In the genomic region with DNA sequence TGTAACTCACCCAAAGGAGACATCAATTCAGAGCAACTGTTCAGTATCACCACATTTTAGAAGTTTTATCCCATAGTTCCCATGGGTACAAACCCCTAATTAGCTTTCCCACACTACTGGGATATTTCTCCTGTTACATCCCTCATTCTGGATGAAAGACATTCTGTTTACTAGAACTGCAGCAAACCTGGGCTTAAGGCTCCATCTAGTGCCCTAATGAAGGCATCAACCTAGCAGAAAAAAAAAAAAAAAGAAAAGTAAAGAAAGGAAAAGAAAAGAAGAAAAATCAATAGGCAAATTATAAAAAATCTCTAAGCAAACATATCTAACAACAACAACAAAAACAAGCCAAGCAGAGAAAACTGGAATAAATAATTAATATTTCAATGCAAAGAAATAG, we compare ENCODE assay signal across 8 cellular contexts.
A peak's percentile ranks its signal among the peaks of the same experiment; 100 is the strongest.
DNase-seq lines count a peak whose midpoint lies in the region; ATAC-seq and TF ChIP-seq lines count a peak whose summit lies in the region.
"Had no signal": no experiment of that assay in that cellular context is flagged by ENCODE, and none has a peak within 500 bp of the region (broad histone marks: within the 10 kb centered on the region; RNA-seq: fewer than 3 reads in every experiment).

No MANE protein-coding gene starts in this region.

- no peak overlapping the region for H3K4me3 Mint-ChIP-seq in neural crest cell

- peaks cover 6% of the 10 kb centered on the region for H3K4me1 Mint-ChIP-seq in neural crest cell

- no peaks in the 10 kb centered on the region for H3K27me3 ChIP-seq in GM23248 (replicated peaks; ENCODE audit: insufficient read depth)

- H2AFZ ChIP-seq in GM23248, result no peak overlapping the region

- no peaks in the 10 kb centered on the region for H4K20me1 ChIP-seq in GM23248 (ENCODE audit: insufficient read depth)

- H3K4me3 ChIP-seq in GM23248 (no peak overlapping the region), choroid plexus epithelial cell (ENCODE audit: low read depth, low read length) (no peak overlapping the region)

- in situ Hi-C loops in GM23248 (cut with MboI), result no loop called here

- H3F3A ChIP-seq in GM23248 (ENCODE audit: insufficient read depth), result no peaks in the 10 kb centered on the region

- H3K9me3 ChIP-seq in GM23248 (ENCODE audit: low read depth), result no peaks in the 10 kb centered on the region

- H3K79me2 ChIP-seq in GM23248 (ENCODE audit: insufficient read depth), result no peaks in the 10 kb centered on the region

- H3K4me1 ChIP-seq in GM23248 (ENCODE audit: insufficient read depth), result no peaks in the 10 kb centered on the region

- TF ChIP-seq CTCF in choroid plexus epithelial cell (conservative IDR thresholded peaks at IDR 0.05; ENCODE audit: low read depth, low read length) (peak; percentile 38), neural crest cell (conservative IDR thresholded peaks at IDR 0.05) (peak; percentile 85)

- peak; percentile 5 for DNase-seq in GM23248
- peak; percentile 5 for DNase-seq in NCI-H2081 treated with DMSO at 0.1 percent for 48 hours (lab: John Stamatoyannopoulos, UW)
- DNase-seq in choroid plexus epithelial cell (ENCODE audit: low read depth), result peak; percentile 34
- DNase-seq in neural crest cell (ENCODE audit: low read depth, low spot score), result no peak
- no peak for DNase-seq in activated effector memory CD4-positive, alpha-beta T cell treated with anti-CD3 and anti-CD28 coated beads, Interleukin-2, amount 50 U/mL, for 16 hours
- DNase-seq: activated gamma-delta T cell had no signal

- no peaks in the 10 kb centered on the region for H3K36me3 ChIP-seq in GM23248 (ENCODE audit: low read depth)

- no peaks in the 10 kb centered on the region for H3K27me3 Mint-ChIP-seq in neural crest cell (ENCODE audit: low read depth)

- ATAC-seq in HG03095 (IDR thresholded peaks at IDR 0.05; ENCODE audit: unreplicated experiment) (no peak), HG02588 (IDR thresholded peaks at IDR 0.05; ENCODE audit: unreplicated experiment) (no peak)

- peaks cover 2% of the 10 kb centered on the region for H3K9me3 Mint-ChIP-seq in neural crest cell

- no peak overlapping the region for H3K9ac ChIP-seq in GM23248

- H3K36me3 Mint-ChIP-seq in neural crest cell (ENCODE audit: low read depth), result no peaks in the 10 kb centered on the region

- H3K4me2 ChIP-seq in GM23248 (ENCODE audit: unreplicated experiment), result no peak overlapping the region

- no peak overlapping the region for H3K27ac ChIP-seq in GM23248

- H3K27ac Mint-ChIP-seq in neural crest cell (ENCODE audit: unreplicated experiment), result no peak overlapping the region

- H3K9me2 ChIP-seq in GM23248 (ENCODE audit: insufficient read depth), result no peaks in the 10 kb centered on the region

Comparison
In these comparisons a context has a peak if more than half of its experiments do, and no peak if none do; other contexts are left out.
1. DNase-seq: peak in GM23248 (single experiment), NCI-H2081 treated with DMSO at 0.1 percent for 48 hours (single experiment) and choroid plexus epithelial cell (single experiment); none in neural crest cell (single experiment) and activated effector memory CD4-positive, alpha-beta T cell treated with anti-CD3 and anti-CD28 coated beads, Interleukin-2, amount 50 U/mL, for 16 hours (single experiment).